Comparison of ENCODE assay signal across 11 cellular contexts in the genomic region with DNA sequence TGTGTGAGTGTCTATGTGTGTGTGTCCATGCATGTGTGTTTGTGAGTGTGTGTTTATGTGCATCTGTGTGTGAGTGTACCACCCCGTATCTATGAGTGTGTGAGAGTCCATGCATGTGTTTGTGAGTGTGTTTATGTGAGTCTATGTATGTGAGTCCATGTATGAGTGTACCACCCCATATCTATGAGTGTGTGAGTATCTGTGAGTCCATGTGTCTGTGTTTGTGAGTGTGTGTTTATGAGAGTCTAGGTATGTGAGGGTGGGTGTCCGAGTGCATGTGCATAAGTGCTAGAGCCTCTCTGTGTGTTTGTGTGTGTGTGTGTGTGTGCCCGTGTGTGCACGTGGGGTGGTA.
"Had no signal": no experiment of that assay in that cellular context is flagged by ENCODE, and none has a peak within 500 bp of the region (broad histone marks: within the 10 kb centered on the region; RNA-seq: fewer than 3 reads in every experiment).

No MANE protein-coding gene starts in this region.

- DNase-seq: activated naive CD4-positive, alpha-beta T cell treated with anti-CD3 and anti-CD28 coated beads, Interleukin-2, amount 50 U/mL, for 16 hours; amniotic stem cell; stimulated activated CD4-positive, alpha-beta T cell treated with anti-CD3 and anti-CD28 coated beads, Interleukin-2, amount 100 ng/mL, for 48 hours; uterus had no signal

- ATAC-seq: activated CD8-positive, alpha-beta T cell treated with anti-CD3 and anti-CD28 coated beads, Interleukin-2, amount 10 ng/mL, durations not matched to agents 7 days and 5 days had no signal

- H3K27me3 Mint-ChIP-seq: effector memory CD8-positive, alpha-beta T cell had no signal

- H3K9me3 ChIP-seq: pancreas, stomach, thoracic aorta, uterus had no signal

- H3K9me3 Mint-ChIP-seq: effector memory CD8-positive, alpha-beta T cell had no signal

- H3K27ac Mint-ChIP-seq: activated CD8-positive, alpha-beta T cell treated with anti-CD3 and anti-CD28 coated beads, Interleukin-2, amount 10 ng/mL, durations not matched to agents 7 days and 5 days; effector memory CD8-positive, alpha-beta T cell had no signal

- FAIRE-seq: pancreas had no signal

- H3K36me3 ChIP-seq: brain microvascular endothelial cell, pancreas, thoracic aorta, uterus had no signal

- H3K4me1 ChIP-seq: pancreas, uterus had no signal

- H3K27ac ChIP-seq: brain microvascular endothelial cell, epithelial cell of prostate, pancreas, thoracic aorta, uterus had no signal

- H3K4me3 Mint-ChIP-seq: activated CD8-positive, alpha-beta T cell treated with anti-CD3 and anti-CD28 coated beads, Interleukin-2, amount 10 ng/mL, durations not matched to agents 7 days and 5 days; effector memory CD8-positive, alpha-beta T cell had no signal

- H3K27me3 ChIP-seq: brain microvascular endothelial cell, pancreas, uterus had no signal

- H3K4me3 ChIP-seq: pancreas, stomach, thoracic aorta, uterus had no signal
